ENCODE assay signal across 19 cellular contexts in the genomic region with DNA sequence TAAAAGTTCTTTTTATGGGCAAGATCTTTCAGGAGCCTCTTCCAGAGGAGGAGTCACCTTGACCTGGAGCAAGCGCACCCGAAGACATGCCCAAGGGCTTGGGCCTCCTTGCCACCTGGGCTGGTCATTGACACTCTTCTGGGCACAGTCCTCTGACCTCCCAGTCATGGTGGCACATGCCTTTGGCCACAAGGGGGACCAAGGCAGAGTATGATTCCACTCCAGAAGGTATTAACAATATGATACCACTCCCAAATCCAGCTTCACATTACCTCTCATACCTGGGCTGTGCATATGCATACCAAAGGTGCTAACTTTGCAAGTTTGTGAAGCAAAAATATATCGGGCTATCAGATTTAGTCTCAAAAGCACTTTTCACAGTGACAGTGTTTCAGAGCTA.
DNase-seq lines count a peak whose midpoint lies in the region; ATAC-seq and TF ChIP-seq lines count a peak whose summit lies in the region.
"Had no signal": no experiment of that assay in that cellular context is flagged by ENCODE, and none has a peak within 500 bp of the region (broad histone marks: within the 10 kb centered on the region; RNA-seq: fewer than 3 reads in every experiment).

No MANE protein-coding gene starts in this region.

- no peaks in the 10 kb centered on the region for H3K9me3 Mint-ChIP-seq in naive thymus-derived CD8-positive, alpha-beta T cell
- H3K9me3 Mint-ChIP-seq: naive thymus-derived CD4-positive, alpha-beta T cell had no signal

- in situ Hi-C loops in SK-MEL-5 (cut with HindIII; ENCODE audit: low pct_unique_long_range_greater_than_20kb, low sequenced_read_pairs): no loop called here

- no peaks in the 10 kb centered on the region for H3K4me1 Mint-ChIP-seq in naive thymus-derived CD8-positive, alpha-beta T cell
- H3K4me1 Mint-ChIP-seq: naive thymus-derived CD4-positive, alpha-beta T cell had no signal

- TF ChIP-seq CTCF in 22Rv1 (IDR thresholded peaks at IDR 0.05) (peak; percentile 28), GM20000 (IDR thresholded peaks at IDR 0.05; ENCODE audit: extremely low read depth, missing control alignments) (peak; percentile 42), foreskin keratinocyte (conservative IDR thresholded peaks at IDR 0.05) (peak; percentile 21), coronary artery (IDR thresholded peaks at IDR 0.05) (no peak)

- no peak overlapping the region for H3K4me3 ChIP-seq in coronary artery
- H3K4me3 ChIP-seq: left lung had no signal

- H3K27me3 ChIP-seq in foreskin keratinocyte: peaks cover 3% of the 10 kb centered on the region
- H3K27me3 ChIP-seq: left lung had no signal

- H3K4me3 Mint-ChIP-seq in naive thymus-derived CD8-positive, alpha-beta T cell: no peak overlapping the region
- H3K4me3 Mint-ChIP-seq: naive thymus-derived CD4-positive, alpha-beta T cell had no signal

- H3K36me3 Mint-ChIP-seq in naive thymus-derived CD8-positive, alpha-beta T cell: no peaks in the 10 kb centered on the region
- H3K36me3 Mint-ChIP-seq: naive thymus-derived CD4-positive, alpha-beta T cell had no signal

- DNase-seq in GM20000 (ENCODE audit: low spot score): no peak
- peak; percentile 2 for DNase-seq in SK-MEL-5 (ENCODE audit: low read depth, low spot score)
- DNase-seq in foreskin keratinocyte: no peak
- DNase-seq in coronary artery (ENCODE audit: low spot score): no peak
- no peak for DNase-seq in AML-193 (lab: John Stamatoyannopoulos, UW)
- no peak for DNase-seq in naive thymus-derived CD8-positive, alpha-beta T cell
- no peak for DNase-seq in NCI-H2029 (lab: John Stamatoyannopoulos, UW)
- DNase-seq: ACHN; activated effector memory CD4-positive, alpha-beta T cell treated with Interleukin-2 at 50 U/mL for 16 hours; aorta; Caco-2; dermis blood vessel endothelial cell; left lung; naive thymus-derived CD4-positive, alpha-beta T cell; NCI-H1694; NCI-H510A treated with DMSO at 0.1 percent for 48 hours; stimulated activated CD4-positive, alpha-beta T cell treated with anti-CD3 and anti-CD28 coated beads, Interleukin-1b, Interleukin-23, amount 100 ng/mL, for 48 hours had no signal

- H3K27ac Mint-ChIP-seq in naive thymus-derived CD8-positive, alpha-beta T cell: no peak overlapping the region
- H3K27ac Mint-ChIP-seq: naive thymus-derived CD4-positive, alpha-beta T cell had no signal

- ATAC-seq in foreskin keratinocyte: no peak
- no peak for ATAC-seq in naive thymus-derived CD8-positive, alpha-beta T cell
- ATAC-seq: left lung; naive thymus-derived CD4-positive, alpha-beta T cell; Panc1 had no signal

- no peaks in the 10 kb centered on the region for H3K4me1 ChIP-seq in foreskin keratinocyte
- H3K4me1 ChIP-seq: Caco-2, left lung had no signal

- peaks cover 0 to 15% (median 2%) of the 10 kb centered on the region in 5 donors for H3K27me3 Mint-ChIP-seq in naive thymus-derived CD8-positive, alpha-beta T cell

- H3K27ac ChIP-seq in 22Rv1: no peak overlapping the region
- no peak overlapping the region for H3K27ac ChIP-seq in foreskin keratinocyte
- no peak overlapping the region for H3K27ac ChIP-seq in coronary artery
- H3K27ac ChIP-seq: left lung had no signal

- POLR2A ChIA-PET in naive thymus-derived CD8-positive, alpha-beta T cell (lab: Charles Lee): no interaction called here
